In the genomic region with DNA sequence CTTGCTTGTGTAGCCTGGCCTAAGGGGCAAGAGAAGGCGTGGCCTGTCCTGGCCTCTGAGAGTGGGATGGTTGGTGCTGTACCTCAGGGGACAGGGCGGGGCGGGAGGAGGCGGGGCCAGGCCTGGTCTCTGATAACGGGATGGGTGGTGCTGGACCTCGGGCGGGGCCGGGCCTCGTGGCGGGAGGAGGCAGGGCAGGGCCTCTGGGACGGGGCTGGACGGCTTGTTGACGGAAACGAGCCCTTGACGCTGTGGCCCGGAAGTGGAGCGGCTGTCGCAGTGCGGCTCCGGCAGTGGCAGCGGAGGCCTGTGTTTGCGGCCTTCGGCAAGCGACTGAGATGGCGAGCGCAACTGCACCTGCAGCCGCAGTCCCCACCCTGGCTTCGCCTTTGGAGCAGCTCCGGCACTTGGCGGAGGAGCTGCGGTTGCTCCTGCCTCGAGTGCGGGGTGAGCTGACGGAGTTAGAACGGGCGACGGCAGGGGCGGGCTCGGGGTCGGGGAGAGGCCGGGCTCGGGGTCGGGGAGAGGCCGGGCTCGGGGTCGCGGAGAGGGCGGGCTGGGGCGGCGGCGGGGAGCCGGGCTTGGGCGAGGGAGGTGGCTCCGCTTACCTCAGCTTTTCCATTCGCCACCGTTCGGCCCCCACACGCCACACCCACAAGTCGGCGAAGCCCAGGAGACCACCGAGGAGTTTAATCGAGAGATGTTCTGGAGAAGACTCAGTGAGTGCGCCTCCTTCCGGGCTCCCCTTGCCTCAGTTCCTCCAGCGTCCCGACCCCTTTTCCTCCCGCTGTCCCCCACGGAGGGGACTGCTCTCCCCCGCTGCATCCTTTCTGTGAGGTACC, we compare ENCODE assay signal across 8 cellular contexts. TPM values are rescaled to one million over a fixed set of nuclear protein-coding genes. Genes with fewer than 3 reads are reported as not detected.
DNase-seq lines count a peak whose midpoint lies in the region; FAIRE-seq and TF ChIP-seq lines count a peak whose summit lies in the region.

A gene with protein sequence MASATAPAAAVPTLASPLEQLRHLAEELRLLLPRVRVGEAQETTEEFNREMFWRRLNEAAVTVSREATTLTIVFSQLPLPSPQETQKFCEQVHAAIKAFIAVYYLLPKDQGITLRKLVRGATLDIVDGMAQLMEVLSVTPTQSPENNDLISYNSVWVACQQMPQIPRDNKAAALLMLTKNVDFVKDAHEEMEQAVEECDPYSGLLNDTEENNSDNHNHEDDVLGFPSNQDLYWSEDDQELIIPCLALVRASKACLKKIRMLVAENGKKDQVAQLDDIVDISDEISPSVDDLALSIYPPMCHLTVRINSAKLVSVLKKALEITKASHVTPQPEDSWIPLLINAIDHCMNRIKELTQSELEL (plus strand): TSS at position 243 of the 842 bp plus-strand sequence. CDS start 96 bp downstream, at position 339.

- peak within 1 kb of the TSS; percentile 58 for H2AFZ ChIP-seq in neuron (ENCODE audit: low read depth, low read length)

- peak; percentile 81 for TF ChIP-seq POLR2A in H54 (IDR thresholded peaks at IDR 0.05; ENCODE audit: low read depth, low read length)

- peak within 1 kb of the TSS; percentile 86 for H3K27ac ChIP-seq in substantia nigra (ENCODE audit: low read depth, low read length, poor library complexity, severe bottlenecking)

- peaks cover 17% of the 10 kb centered on the region for H3K36me3 ChIP-seq in neuron (ENCODE audit: insufficient read depth, low read length)

- in situ Hi-C loops in SK-MEL-5 (cut with HindIII; ENCODE audit: low pct_unique_long_range_greater_than_20kb, low sequenced_read_pairs): no loop called here

- peak within 1 kb of the TSS; percentile 63 for H3K4me3 ChIP-seq in neuron (ENCODE audit: low read length)

- H3K9me3 ChIP-seq in neuron (ENCODE audit: low read length): no peaks in the 10 kb centered on the region

- no peaks in the 10 kb centered on the region for H3K27me3 ChIP-seq in neuron (ENCODE audit: insufficient read depth, low read length)

- peak; percentile 99 for FAIRE-seq in H54 (lab: Jason Lieb, UNC)

- H3K4me1 ChIP-seq in neuron (ENCODE audit: insufficient read depth, low read length): peaks cover 11% of the 10 kb centered on the region

- DNase-seq in GM03348 (ENCODE audit: low spot score): peak; percentile 98
- peak; percentile 96 for DNase-seq in H54 (ENCODE audit: insufficient read length, low spot score)
- DNase-seq in LoVo (ENCODE audit: low spot score): peak; percentile 96
- peak; percentile 90 for DNase-seq in SK-MEL-5 (ENCODE audit: low read depth, low spot score)
- peak; percentile 38 to 78 (median 60) for DNase-seq in activated naive CD4-positive, alpha-beta T cell (lab: John Stamatoyannopoulos, UW)
- DNase-seq in foreskin melanocyte: peak; percentile 85
- DNase-seq in substantia nigra (lab: John Stamatoyannopoulos, UW): peak; percentile 14 to 95 (median 72)

RNA-seq across cellular contexts. Expression of the gene that starts here (rescaled TPM):
- total RNA-seq in SK-MEL-5 (2014; rRNA removed; shearing (Covaris generic)): 63.2 and 64.0 TPM in 2 replicates
- polyA plus RNA-seq in SK-MEL-5 (2015; cell fraction: cytosol; rRNA removed): 46.7 and 55.1 TPM in 2 replicates
- 38.7 and 51.9 TPM in 2 replicates for polyA plus RNA-seq in SK-MEL-5 (2015; cell fraction: nucleus; rRNA removed)

Comparison
In these comparisons a context has a peak if more than half of its experiments do, and no peak if none do; other contexts are left out.
1. Peak in every context shown above with its lines: DNase-seq, H3K4me3 ChIP-seq and H3K27ac ChIP-seq.